ENCODE assay signal across 20 cellular contexts in genomic region chr1:67635055-67635809, GRCh38. TPM values are rescaled to one million over a fixed set of nuclear protein-coding genes. Genes with fewer than 3 reads are reported as not detected.
A peak's percentile ranks its signal among the peaks of the same experiment; 100 is the strongest.
DNase-seq lines count a peak whose midpoint lies in the region; ATAC-seq, FAIRE-seq and TF ChIP-seq lines count a peak whose summit lies in the region.
"Had no signal": no experiment of that assay in that cellular context is flagged by ENCODE, and none has a peak within 500 bp of the region (broad histone marks: within the 10 kb centered on the region; RNA-seq: fewer than 3 reads in every experiment).

No MANE protein-coding gene starts in this region.

- H3K4me1 ChIP-seq in DND-41 (ENCODE audit: insufficient read depth, low read length) (peaks cover 18% of the 10 kb centered on the region), osteoblast (ENCODE audit: insufficient read depth, low read length) (peaks cover 4% of the 10 kb centered on the region), small intestine (ENCODE audit: control insufficient read depth in 2 of 2, insufficient read depth in 1 of 2, low read depth in 1 of 2, low read length in 1 of 2) (no peaks in the 10 kb centered on the region)
- H3K4me1 ChIP-seq: lower lobe of right lung, testis had no signal

- H3K9me3 ChIP-seq in DND-41 (ENCODE audit: insufficient read depth, low read length, severe bottlenecking) (no peaks in the 10 kb centered on the region), osteoblast (ENCODE audit: low read depth, low read length) (no peaks in the 10 kb centered on the region), small intestine (ENCODE audit: control insufficient read depth, low read depth) (no peaks in the 10 kb centered on the region)
- H3K9me3 ChIP-seq: body of pancreas, lower lobe of right lung, testis had no signal

- peak; percentile 45; the same call in 1 of the 3 replicates for ATAC-seq in DND-41 (ENCODE audit: insufficient read depth, low read depth)
- ATAC-seq: body of pancreas had no signal

- no peak overlapping the region for H2AFZ ChIP-seq in DND-41 (ENCODE audit: low read depth, low read length)
- H2AFZ ChIP-seq in osteoblast (ENCODE audit: low read length) = no peak overlapping the region

- DNase-seq in DND-41 (no peak), NOMO-1 (lab: John Stamatoyannopoulos, UW; ENCODE audit: unreplicated experiment in 2 of 2) (peak; percentile 45 to 78), bronchial epithelial cell (ENCODE audit: low read depth) (peak; percentile 73), osteoblast (ENCODE audit: insufficient read length, low spot score, missing footprints) (peak; percentile 14), medulla oblongata (ENCODE audit: extremely low spot score) (no peak), small intestine (no peak), NCI-H510A treated with DMSO at 0.1 percent for 48 hours (lab: John Stamatoyannopoulos, UW) (no peak)
- no peak for DNase-seq in activated CD8-positive, alpha-beta memory T cell treated with anti-CD3 and anti-CD28 coated beads, Interleukin-2, amount 50 U/mL, for 48 hours
- DNase-seq: activated CD8-positive, alpha-beta memory T cell treated with anti-CD3 and anti-CD28 coated beads, Interleukin-2, amount 50 U/mL, for 4 hours; activated naive CD4-positive, alpha-beta T cell treated with anti-CD3 and anti-CD28 coated beads for 36 hours; AML-193; DMS79; H7; lower lobe of right lung; NCI-H2107; NCI-H526 treated with DMSO at 0.1 percent for 48 hours; nephron progenitor cell; RPMI8226; testis had no signal

- H3K4me2 ChIP-seq in DND-41 (ENCODE audit: insufficient read depth, low read length) = no peak overlapping the region; the same call in 1 of the 2 replicates
- H3K4me2 ChIP-seq in osteoblast (ENCODE audit: insufficient read depth, low read length) = no peak overlapping the region

- TF ChIP-seq CTCF in DND-41 (IDR thresholded peaks at IDR 0.05; ENCODE audit: borderline replicate concordance, extremely low read depth, low read length, poor library complexity, severe bottlenecking) (no peak), bronchial epithelial cell (IDR thresholded peaks at IDR 0.05; ENCODE audit: insufficient read depth, low read length, severe bottlenecking) (no peak), osteoblast (IDR thresholded peaks at IDR 0.05; ENCODE audit: extremely low read depth, low read depth, low read length) (no peak)

- 75 to 83% (median 78%) methylated on average over 14 of the region's 14 CpGs for WGBS in small intestine, 3 donors

- no peak for FAIRE-seq in bronchial epithelial cell (lab: Jason Lieb, UNC)
- FAIRE-seq in small intestine (lab: Jason Lieb, UNC) = no peak

- no peak overlapping the region for H3K27ac ChIP-seq in DND-41 (ENCODE audit: low read length)
- no peak overlapping the region for H3K27ac ChIP-seq in osteoblast (ENCODE audit: low read depth, low read length)
- H3K27ac ChIP-seq in small intestine (ENCODE audit: low read depth in 1 of 2, low read length in 1 of 2) = no peak overlapping the region
- H3K27ac ChIP-seq: body of pancreas, lower lobe of right lung, testis had no signal

- H4K20me1 ChIP-seq in DND-41 (ENCODE audit: insufficient read depth, low read length) = no peaks in the 10 kb centered on the region
- no peaks in the 10 kb centered on the region for H4K20me1 ChIP-seq in osteoblast (ENCODE audit: insufficient read depth, low read length)

- no peak overlapping the region for H3K9ac ChIP-seq in DND-41 (ENCODE audit: low read depth, low read length)

- H3K79me2 ChIP-seq in DND-41 (ENCODE audit: insufficient read depth, low read length) = no peaks in the 10 kb centered on the region
- H3K79me2 ChIP-seq in osteoblast (ENCODE audit: insufficient read depth, low read length) = no peaks in the 10 kb centered on the region

- H3K4me3 ChIP-seq in DND-41 (ENCODE audit: low read depth in 1 of 2, low read length in 2 of 2) = no peak overlapping the region
- no peak overlapping the region for H3K4me3 ChIP-seq in bronchial epithelial cell (ENCODE audit: low read depth, low read length)
- no peak overlapping the region for H3K4me3 ChIP-seq in osteoblast (ENCODE audit: insufficient read depth, low read length)
- H3K4me3 ChIP-seq in small intestine (ENCODE audit: low read depth in 1 of 2, low read length in 2 of 2) = no peak overlapping the region
- H3K4me3 ChIP-seq: body of pancreas, lower lobe of right lung, testis had no signal

- no peaks in the 10 kb centered on the region for H3K36me3 ChIP-seq in DND-41 (ENCODE audit: insufficient read depth, low read length)
- no peaks in the 10 kb centered on the region for H3K36me3 ChIP-seq in bronchial epithelial cell (ENCODE audit: control insufficient read depth, insufficient read depth, low read length)
- H3K36me3 ChIP-seq in osteoblast (ENCODE audit: insufficient read depth, low read length) = no peaks in the 10 kb centered on the region
- no peaks in the 10 kb centered on the region for H3K36me3 ChIP-seq in small intestine (ENCODE audit: control insufficient read depth in 2 of 2, insufficient read depth in 2 of 2, low read length in 2 of 2)
- H3K36me3 ChIP-seq: lower lobe of right lung had no signal

- H3K27me3 ChIP-seq in DND-41 (ENCODE audit: insufficient read depth, low read length, poor library complexity) (no peaks in the 10 kb centered on the region), bronchial epithelial cell (ENCODE audit: control insufficient read depth, insufficient read depth, low read length) (no peaks in the 10 kb centered on the region), osteoblast (ENCODE audit: insufficient read depth, low read length) (no peaks in the 10 kb centered on the region), small intestine (ENCODE audit: control insufficient read depth in 2 of 2, insufficient read depth in 2 of 2, low read length in 2 of 2) (no peaks in the 10 kb centered on the region)
- H3K27me3 ChIP-seq: body of pancreas, testis had no signal

RNA-seq across cellular contexts. Expression of gene GADD45A, which starts 49.8 kb away (rescaled TPM):
- 107 and 146 TPM in 2 replicates for total RNA-seq in bronchial epithelial cell
- total RNA-seq in osteoblast = 48.0 and 48.9 TPM in 2 replicates
- 10 to 100 TPM; 31.2 to 76.3 (median 64.8) TPM for polyA plus RNA-seq in small intestine

Comparison
In these comparisons a context has a peak if more than half of its experiments do, and no peak if none do; other contexts are left out.
1. DNase-seq: peak in NOMO-1 (2 of 2), bronchial epithelial cell (single experiment) and osteoblast (single experiment); none in DND-41 (single experiment), medulla oblongata (single experiment), activated CD8-positive, alpha-beta memory T cell treated with anti-CD3 and anti-CD28 coated beads, Interleukin-2, amount 50 U/mL, for 48 hours (single experiment), small intestine (single experiment) and NCI-H510A treated with DMSO at 0.1 percent for 48 hours (single experiment).